8 cellular contexts compared by ENCODE assay signal in genomic region chr5:126684656-126685442, GRCh38.
DNase-seq lines count a peak whose midpoint lies in the region; ATAC-seq and TF ChIP-seq lines count a peak whose summit lies in the region.
"Not testable (repeated sequence)": the region's sequence is repeated elsewhere in the genome, so short reads cannot be mapped to it uniquely, and the experiment has no call there.

No MANE protein-coding gene starts in this region.

- H3K4me2 ChIP-seq in GM23338: not testable (repeated sequence)

- H3K4me3 ChIP-seq in GM23338: not testable (repeated sequence)

- H3K9me3 Mint-ChIP-seq in GM23338; activated T-cell treated with anti-CD3 and anti-CD28 coated beads, Interleukin-2, amount 50 U/mL, for 24 hours; activated naive CD8-positive, alpha-beta T cell treated with anti-CD3 and anti-CD28 coated beads, Interleukin-2, amount 10 ng/mL, durations not matched to agents 7 days and 5 days; stimulated activated naive CD8-positive, alpha-beta T cell treated with anti-CD3 and anti-CD28 coated beads, Interleukin-15, amount 100 ng/mL, for 72 hours: not testable (repeated sequence)

- not testable (repeated sequence) for H3K36me3 Mint-ChIP-seq in GM23338 (ENCODE audit: low read depth); activated T-cell treated with anti-CD3 and anti-CD28 coated beads, Interleukin-2, amount 50 U/mL, for 24 hours (ENCODE audit: low read depth); activated naive CD8-positive, alpha-beta T cell treated with anti-CD3 and anti-CD28 coated beads, Interleukin-2, amount 10 ng/mL, durations not matched to agents 7 days and 5 days

- peak overlapping the region; percentile 41 for H3K27ac Mint-ChIP-seq in GM23338
- peak overlapping the region; percentile 87 for H3K27ac Mint-ChIP-seq in activated T-cell treated with anti-CD3 and anti-CD28 coated beads, Interleukin-2, amount 50 U/mL, for 24 hours
- peak overlapping the region; percentile 4 for H3K27ac Mint-ChIP-seq in activated naive CD8-positive, alpha-beta T cell treated with anti-CD3 and anti-CD28 coated beads, Interleukin-2, amount 10 ng/mL, durations not matched to agents 7 days and 5 days
- H3K27ac Mint-ChIP-seq in stimulated activated naive CD8-positive, alpha-beta T cell treated with anti-CD3 and anti-CD28 coated beads, Interleukin-15, amount 100 ng/mL, for 72 hours: peak overlapping the region; percentile 91 to 98

- not testable (repeated sequence) for H3K27me3 Mint-ChIP-seq in GM23338 (ENCODE audit: insufficient read depth, low read depth, poor library complexity); activated T-cell treated with anti-CD3 and anti-CD28 coated beads, Interleukin-2, amount 50 U/mL, for 24 hours; activated naive CD8-positive, alpha-beta T cell treated with anti-CD3 and anti-CD28 coated beads, Interleukin-2, amount 10 ng/mL, durations not matched to agents 7 days and 5 days
- peaks cover 10% of the 10 kb centered on the region for H3K27me3 Mint-ChIP-seq in stimulated activated naive CD8-positive, alpha-beta T cell treated with anti-CD3 and anti-CD28 coated beads, Interleukin-15, amount 100 ng/mL, for 72 hours

- H3K4me1 Mint-ChIP-seq in GM23338: peaks cover 29% of the 10 kb centered on the region
- peaks cover 32% of the 10 kb centered on the region for H3K4me1 Mint-ChIP-seq in activated T-cell treated with anti-CD3 and anti-CD28 coated beads, Interleukin-2, amount 50 U/mL, for 24 hours (ENCODE audit: low read depth)
- peaks cover 18% of the 10 kb centered on the region for H3K4me1 Mint-ChIP-seq in activated naive CD8-positive, alpha-beta T cell treated with anti-CD3 and anti-CD28 coated beads, Interleukin-2, amount 10 ng/mL, durations not matched to agents 7 days and 5 days
- peaks cover 38% of the 10 kb centered on the region for H3K4me1 Mint-ChIP-seq in stimulated activated naive CD8-positive, alpha-beta T cell treated with anti-CD3 and anti-CD28 coated beads, Interleukin-15, amount 100 ng/mL, for 72 hours

- POLR2A ChIA-PET in activated naive CD8-positive, alpha-beta T cell treated with anti-CD3 and anti-CD28 coated beads, Interleukin-2, amount 10 ng/mL, durations not matched to agents 7 days and 5 days (lab: Charles Lee): interaction anchor here (5.4 kb wide), 1 partner anchor 92 kb away, joined by 49 read pairs; the partner anchor contains the start of gene LMNB1

- TF ChIP-seq CTCF in GM23338 (conservative IDR thresholded peaks at IDR 0.05; ENCODE audit: low read depth in 2 of 2): not testable (repeated sequence)

- H3K79me2 ChIP-seq in GM23338 (replicated peaks; ENCODE audit: insufficient read depth): not testable (repeated sequence)

- not testable (repeated sequence) for H3K4me3 Mint-ChIP-seq in GM23338
- peak overlapping the region; percentile 41 for H3K4me3 Mint-ChIP-seq in activated T-cell treated with anti-CD3 and anti-CD28 coated beads, Interleukin-2, amount 50 U/mL, for 24 hours
- peak overlapping the region; percentile 31 for H3K4me3 Mint-ChIP-seq in activated naive CD8-positive, alpha-beta T cell treated with anti-CD3 and anti-CD28 coated beads, Interleukin-2, amount 10 ng/mL, durations not matched to agents 7 days and 5 days
- H3K4me3 Mint-ChIP-seq in stimulated activated naive CD8-positive, alpha-beta T cell treated with anti-CD3 and anti-CD28 coated beads, Interleukin-15, amount 100 ng/mL, for 72 hours: peak overlapping the region; percentile 68 to 69

- in situ Hi-C loops in SK-MEL-5 (cut with HindIII; ENCODE audit: low pct_unique_long_range_greater_than_20kb, low sequenced_read_pairs): not testable (repeated sequence)

- H3K4me1 ChIP-seq in GM23338 (ENCODE audit: insufficient read depth): peaks cover 14% of the 10 kb centered on the region; the same call in 1 of the 2 replicates

- DNase-seq in GM23338 (ENCODE audit: low spot score) (peak; percentile 54), SK-MEL-5 (ENCODE audit: low read depth, low spot score) (peak; percentile 89)
- peak; percentile 73 to 77 for DNase-seq in activated CD4-positive, alpha-beta T cell treated with anti-CD3 and anti-CD28 coated beads, Interleukin-2, amount 50 U/mL, for 48 hours
- DNase-seq in activated T-cell treated with anti-CD3 and anti-CD28 coated beads, Interleukin-2, amount 50 U/mL, for 24 hours: peak; percentile 74
- peak; percentile 39 for DNase-seq in activated naive CD8-positive, alpha-beta T cell treated with anti-CD3 and anti-CD28 coated beads, Interleukin-2, amount 10 ng/mL, durations not matched to agents 7 days and 5 days
- DNase-seq in stimulated activated CD4-positive, alpha-beta T cell treated with anti-CD3 and anti-CD28 coated beads, Interleukin-12 subunit alpha, Interleukin-12 subunit beta, amount 100 ng/mL, for 4 hours: peak; percentile 51
- DNase-seq in stimulated activated CD8-positive, alpha-beta memory T cell treated with anti-CD3 and anti-CD28 coated beads, Interleukin-12 subunit alpha, Interleukin-12 subunit beta, amount 100 ng/mL, for 24 hours (ENCODE audit: extremely low read depth): peak; percentile 25
- peak; percentile 38 to 74 for DNase-seq in stimulated activated naive CD8-positive, alpha-beta T cell treated with anti-CD3 and anti-CD28 coated beads, Interleukin-15, amount 100 ng/mL, for 72 hours

- H2AFZ ChIP-seq in GM23338: peak overlapping the region; percentile 72; the same call in 1 of the 2 replicates

- not testable (repeated sequence) for H4K20me1 ChIP-seq in GM23338 (replicated peaks; ENCODE audit: insufficient read depth)

- peak; percentile 60 for ATAC-seq in GM23338
- peak; percentile 44 for ATAC-seq in activated naive CD8-positive, alpha-beta T cell treated with anti-CD3 and anti-CD28 coated beads, Interleukin-2, amount 10 ng/mL, durations not matched to agents 7 days and 5 days (ENCODE audit: low read depth)
- peak; percentile 88 for ATAC-seq in stimulated activated naive CD8-positive, alpha-beta T cell treated with anti-CD3 and anti-CD28 coated beads, Interleukin-15, amount 100 ng/mL, for 72 hours

- not testable (repeated sequence) for H3K36me3 ChIP-seq in GM23338 (ENCODE audit: insufficient read depth)

- H3K27ac ChIP-seq in GM23338 (ENCODE audit: low read depth): peak overlapping the region; percentile 96

- H3K9me2 ChIP-seq in GM23338 (ENCODE audit: insufficient read depth): not testable (repeated sequence)

- H3K27me3 ChIP-seq in GM23338 (ENCODE audit: insufficient read depth): not testable (repeated sequence)

- H3F3A ChIP-seq in GM23338 (replicated peaks; ENCODE audit: low read depth): not testable (repeated sequence)

TF ChIP-seq in GM23338, 12 proteins besides CTCF, POLR2A, EP300 and RAD21:
- TF ChIP-seq POLR2AphosphoS5 (IDR thresholded peaks at IDR 0.05; ENCODE audit: low read depth): 0 out of 2 replicates have a peak, but pooled peaks have one; percentile 18

Comparison
In these comparisons a context has a peak if more than half of its experiments do, and no peak if none do; other contexts are left out.
1. DNase-seq: peak in every context shown above with its lines; median percentile 89 in SK-MEL-5; 75 in activated CD4-positive, alpha-beta T cell treated with anti-CD3 and anti-CD28 coated beads, Interleukin-2, amount 50 U/mL, for 48 hours; 74 in activated T-cell treated with anti-CD3 and anti-CD28 coated beads, Interleukin-2, amount 50 U/mL, for 24 hours; 56 in stimulated activated naive CD8-positive, alpha-beta T cell treated with anti-CD3 and anti-CD28 coated beads, Interleukin-15, amount 100 ng/mL, for 72 hours; 54 in GM23338; 51 in stimulated activated CD4-positive, alpha-beta T cell treated with anti-CD3 and anti-CD28 coated beads, Interleukin-12 subunit alpha, Interleukin-12 subunit beta, amount 100 ng/mL, for 4 hours; 39 in activated naive CD8-positive, alpha-beta T cell treated with anti-CD3 and anti-CD28 coated beads, Interleukin-2, amount 10 ng/mL, durations not matched to agents 7 days and 5 days; 25 in stimulated activated CD8-positive, alpha-beta memory T cell treated with anti-CD3 and anti-CD28 coated beads, Interleukin-12 subunit alpha, Interleukin-12 subunit beta, amount 100 ng/mL, for 24 hours.
2. H3K27ac Mint-ChIP-seq: peak in every context shown above with its lines; median percentile 94 in stimulated activated naive CD8-positive, alpha-beta T cell treated with anti-CD3 and anti-CD28 coated beads, Interleukin-15, amount 100 ng/mL, for 72 hours; 87 in activated T-cell treated with anti-CD3 and anti-CD28 coated beads, Interleukin-2, amount 50 U/mL, for 24 hours; 41 in GM23338; 4 in activated naive CD8-positive, alpha-beta T cell treated with anti-CD3 and anti-CD28 coated beads, Interleukin-2, amount 10 ng/mL, durations not matched to agents 7 days and 5 days.